ENCODE assay signal across 16 cellular contexts in genomic region chr12:47721431-47721973, GRCh38. TPM values are rescaled to one million over a fixed set of nuclear protein-coding genes. Genes with fewer than 3 reads are reported as not detected.
DNase-seq lines count a peak whose midpoint lies in the region; ATAC-seq and TF ChIP-seq lines count a peak whose summit lies in the region.
"Had no signal": no experiment of that assay in that cellular context is flagged by ENCODE, and none has a peak within 500 bp of the region (broad histone marks: within the 10 kb centered on the region; RNA-seq: fewer than 3 reads in every experiment).

No MANE protein-coding gene starts in this region.

- no peak overlapping the region for H3K4me3 ChIP-seq in right atrium auricular region
- no peak overlapping the region for H3K4me3 ChIP-seq in vagina
- H3K4me3 ChIP-seq: gastrocnemius medialis had no signal

- H3K4me1 Mint-ChIP-seq in T-helper 17 cell (peaks cover 29% of the 10 kb centered on the region), osteocyte (ENCODE audit: unreplicated experiment) (peaks cover 30% of the 10 kb centered on the region)

- DNase-seq in right atrium auricular region (ENCODE audit: low spot score) (peak; percentile 42), left cardiac atrium (no peak), T-helper 17 cell (no peak), foreskin melanocyte (peak; percentile 56), vagina (ENCODE audit: extremely low spot score in 2 of 2) (peak; percentile 16 to 72), NOMO-1 (lab: John Stamatoyannopoulos, UW; ENCODE audit: unreplicated experiment in 2 of 2) (no peak), glomerular visceral epithelial cell (ENCODE audit: extremely low spot score) (no peak), osteocyte (ENCODE audit: extremely low spot score, unreplicated experiment) (no peak)
- DNase-seq: AML-193; cerebellar nuclear complex; DMS 273 treated with DMSO at 0.1 percent for 48 hours; gastrocnemius medialis; KG1; NCI-H146; posterior cingulate gyrus; stimulated activated CD4-positive, alpha-beta T cell treated with anti-CD3 and anti-CD28 coated beads, Interleukin-12 subunit alpha, Interleukin-12 subunit beta, amount 100 ng/mL, for 4 hours had no signal

- H3K4me3 Mint-ChIP-seq in T-helper 17 cell: peak overlapping the region; percentile 55
- no peak overlapping the region for H3K4me3 Mint-ChIP-seq in osteocyte (ENCODE audit: unreplicated experiment)

- no peaks in the 10 kb centered on the region for H3K9me3 Mint-ChIP-seq in osteocyte (ENCODE audit: unreplicated experiment)

- H3K36me3 ChIP-seq in right atrium auricular region: no peaks in the 10 kb centered on the region
- H3K36me3 ChIP-seq in vagina: no peaks in the 10 kb centered on the region
- H3K36me3 ChIP-seq: gastrocnemius medialis had no signal

- TF ChIP-seq CTCF in right atrium auricular region (IDR thresholded peaks at IDR 0.05) (no peak), vagina (IDR thresholded peaks at IDR 0.05) (no peak), osteocyte (IDR thresholded peaks at IDR 0.05) (no peak)

- H3K4me1 ChIP-seq in right atrium auricular region (peaks cover 0 to 34% of the 10 kb centered on the region in 2 donors), vagina (peaks cover 22% of the 10 kb centered on the region)

- ATAC-seq in left cardiac atrium: no peak
- ATAC-seq in T-helper 17 cell: peak; percentile 42
- ATAC-seq: gastrocnemius medialis had no signal

- no peaks in the 10 kb centered on the region for H3K27me3 Mint-ChIP-seq in T-helper 17 cell
- H3K27me3 Mint-ChIP-seq in osteocyte (ENCODE audit: unreplicated experiment): no peaks in the 10 kb centered on the region

- TF ChIP-seq POLR2A in vagina (IDR thresholded peaks at IDR 0.05): no peak

- H3K9me3 ChIP-seq in right atrium auricular region (no peaks in the 10 kb centered on the region), T-helper 17 cell (ENCODE audit: control insufficient read depth, low read length, poor library complexity, severe bottlenecking) (no peaks in the 10 kb centered on the region), vagina (no peaks in the 10 kb centered on the region)
- H3K9me3 ChIP-seq: gastrocnemius medialis had no signal

- no peak overlapping the region for H3K27ac ChIP-seq in right atrium auricular region
- no peak overlapping the region for H3K27ac ChIP-seq in vagina
- H3K27ac ChIP-seq: gastrocnemius medialis had no signal

- H3K36me3 Mint-ChIP-seq in T-helper 17 cell (ENCODE audit: low read depth): peaks cover 5% of the 10 kb centered on the region
- H3K36me3 Mint-ChIP-seq in osteocyte (ENCODE audit: unreplicated experiment): peaks cover 1% of the 10 kb centered on the region

- H3K27ac Mint-ChIP-seq in T-helper 17 cell: peak overlapping the region; percentile 79
- H3K27ac Mint-ChIP-seq in osteocyte (ENCODE audit: unreplicated experiment): no peak overlapping the region

- intact Hi-C loops in left cardiac atrium (cut with DNase I): no loop called here
- intact Hi-C loops in vagina (cut with DNase I): no loop called here

- H3K27me3 ChIP-seq in right atrium auricular region (no peaks in the 10 kb centered on the region), vagina (no peaks in the 10 kb centered on the region)
- H3K27me3 ChIP-seq: gastrocnemius medialis had no signal

RNA-seq across cellular contexts. Expression of gene ENDOU, which starts 3.8 kb away (rescaled TPM):
- 1 to 10 TPM in 1 of 2 donors, under 1 TPM in 1; 0.55 to 2.1 TPM for total RNA-seq in right atrium auricular region
- total RNA-seq in left cardiac atrium: under 1 TPM; 0.62 to 0.68 TPM
- total RNA-seq in T-helper 17 cell: under 1 TPM in 1 of 2 donors, not detected in 1; 0.12 TPM
- 21.4 TPM for total RNA-seq in vagina
- not detected in 2 replicates for total RNA-seq in osteocyte

RNA-seq across cellular contexts. Expression of gene RPAP3, which starts 15.7 kb away (rescaled TPM):
- total RNA-seq in right atrium auricular region: 10 to 100 TPM; 12.2 to 14.3 TPM
- 10 to 100 TPM; 22.7 to 22.8 TPM for total RNA-seq in left cardiac atrium
- total RNA-seq in T-helper 17 cell: 10 to 100 TPM; 22.7 to 23.5 TPM
- total RNA-seq in vagina: 19.2 TPM
- 28.7 and 33.4 TPM in 2 replicates for total RNA-seq in osteocyte

RNA-seq across cellular contexts. Expression of gene RAPGEF3, which starts 37.2 kb away (rescaled TPM):
- 10 to 100 TPM; 19.8 to 26.8 TPM for total RNA-seq in right atrium auricular region
- 10 to 100 TPM; 27.3 to 35.9 TPM for total RNA-seq in left cardiac atrium
- under 1 TPM; 0.27 to 0.55 TPM for total RNA-seq in T-helper 17 cell
- 52.3 TPM for total RNA-seq in vagina
- 1.2 and 1.9 TPM in 2 replicates for total RNA-seq in osteocyte

RNA-seq across cellular contexts. Expression of gene SLC48A1, which starts 51.5 kb away (rescaled TPM):
- total RNA-seq in right atrium auricular region (10 to 100 TPM; 48.9 to 52.0 TPM), left cardiac atrium (10 to 100 TPM; 22.1 to 28.9 TPM), T-helper 17 cell (1 to 10 TPM; 5.9 to 6.9 TPM), vagina (20.9 TPM), osteocyte (21.2 and 21.6 TPM in 2 replicates)

Comparison
In these comparisons a context has a peak if more than half of its experiments do, and no peak if none do; other contexts are left out.
1. DNase-seq: peak in right atrium auricular region (single experiment), foreskin melanocyte (single experiment) and vagina (2 of 2); none in left cardiac atrium (single experiment), T-helper 17 cell (0 of 3), NOMO-1 (0 of 2), glomerular visceral epithelial cell (single experiment) and osteocyte (single experiment).